9 cellular contexts compared by ENCODE assay signal in the genomic region with DNA sequence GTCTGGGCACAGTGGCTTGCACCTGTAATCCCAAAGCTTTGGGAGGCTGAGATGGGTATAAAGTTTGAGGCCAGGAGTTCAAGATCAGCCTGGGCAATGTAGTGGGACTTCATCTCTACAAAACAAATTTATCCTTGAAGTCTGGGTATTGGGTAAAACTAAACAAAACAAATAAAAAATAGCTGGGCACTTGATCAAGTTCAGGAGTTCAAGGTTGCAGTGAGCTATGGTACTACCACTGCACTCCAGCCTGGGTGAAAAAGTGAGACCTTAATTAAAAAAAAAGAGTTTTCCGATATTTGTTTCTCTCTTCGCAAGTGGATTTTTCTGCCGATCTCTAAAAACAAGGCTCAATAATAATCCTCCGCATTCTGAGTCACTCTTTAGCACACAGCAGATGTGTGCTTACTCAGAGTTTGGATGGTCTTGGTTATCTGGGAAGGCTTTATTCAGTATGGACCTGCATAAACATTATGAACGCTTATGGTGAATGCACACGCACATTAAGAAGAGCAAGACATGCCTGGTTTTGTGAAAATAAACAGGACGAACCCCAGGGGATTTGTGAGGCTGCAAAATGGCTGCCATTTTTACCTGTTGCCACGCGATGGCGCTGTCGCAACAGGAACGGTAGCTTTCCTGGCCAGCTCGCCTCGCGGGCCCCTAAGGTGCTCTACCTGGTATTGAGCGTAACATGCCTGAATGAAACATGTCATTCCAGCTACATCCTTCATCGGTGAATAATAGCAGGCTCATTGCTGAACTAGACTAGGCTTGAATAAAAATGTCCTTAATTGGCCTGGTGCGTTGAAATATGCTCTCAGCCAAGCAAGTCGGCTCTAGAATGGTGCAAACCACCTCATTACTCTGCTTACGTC. TPM values are rescaled to one million over a fixed set of nuclear protein-coding genes. Genes with fewer than 3 reads are reported as not detected.
A peak's percentile ranks its signal among the peaks of the same experiment; 100 is the strongest.
DNase-seq lines count a peak whose midpoint lies in the region; ATAC-seq and TF ChIP-seq lines count a peak whose summit lies in the region.
"Had no signal": no experiment of that assay in that cellular context is flagged by ENCODE, and none has a peak within 500 bp of the region (broad histone marks: within the 10 kb centered on the region; RNA-seq: fewer than 3 reads in every experiment).

No MANE protein-coding gene starts in this region.

- intact Hi-C loops in dorsolateral prefrontal cortex (cut with DNase I): loop anchor here in 1 of 2 donors (5.0 kb wide), 2 partner anchors 979 to 1624 kb away; no protein-coding TSS in a partner anchor

- CTCF ChIA-PET in activated CD4-positive, alpha-beta T cell treated with anti-CD3 and anti-CD28 coated beads, Interleukin-2, amount 10 ng/mL, durations not matched to agents 7 days and 5 days (lab: Charles Lee): interaction anchor here (0.8 to 1.4 kb wide), 6 partner anchors 9 to 372 kb away, joined by 3 to 7 read pairs (median 4); no protein-coding TSS in a partner anchor

- H3K4me3 Mint-ChIP-seq in activated CD4-positive, alpha-beta T cell treated with anti-CD3 and anti-CD28 coated beads, Interleukin-2, amount 10 ng/mL, durations not matched to agents 7 days and 5 days: no peak overlapping the region
- no peak overlapping the region for H3K4me3 Mint-ChIP-seq in memory B cell
- H3K4me3 Mint-ChIP-seq: IgD-negative memory B cell had no signal

- no peaks in the 10 kb centered on the region for H3K36me3 Mint-ChIP-seq in activated CD4-positive, alpha-beta T cell treated with anti-CD3 and anti-CD28 coated beads, Interleukin-2, amount 10 ng/mL, durations not matched to agents 7 days and 5 days (ENCODE audit: low read depth)
- no peaks in the 10 kb centered on the region for H3K36me3 Mint-ChIP-seq in memory B cell
- H3K36me3 Mint-ChIP-seq: IgD-negative memory B cell had no signal

- H3K4me3 ChIP-seq in dorsolateral prefrontal cortex: peak overlapping the region in 52 of 59 donors; percentile 4 to 52 (median 36)

- H3K27me3 ChIP-seq in dorsolateral prefrontal cortex: peaks cover 0 to 20% (median 0%) of the 10 kb centered on the region in 45 donors

- peaks cover 5% of the 10 kb centered on the region for H3K4me1 Mint-ChIP-seq in activated CD4-positive, alpha-beta T cell treated with anti-CD3 and anti-CD28 coated beads, Interleukin-2, amount 10 ng/mL, durations not matched to agents 7 days and 5 days
- no peaks in the 10 kb centered on the region for H3K4me1 Mint-ChIP-seq in memory B cell

- ATAC-seq in GM18870 (IDR thresholded peaks at IDR 0.05; ENCODE audit: unreplicated experiment) (peak; percentile 77), HG03175 (IDR thresholded peaks at IDR 0.05; ENCODE audit: unreplicated experiment) (peak; percentile 80), memory B cell (ENCODE audit: low read depth) (peak; percentile 66)

- peak; percentile 82 to 98 (median 92) for TF ChIP-seq CTCF in dorsolateral prefrontal cortex (IDR thresholded peaks at IDR 0.05 in 54 of 56, conservative IDR thresholded peaks at IDR 0.05 in 2 of 56; ENCODE audit: low read depth in 1 of 56, partially characterized antibody in 56 of 56)

- H3K27me3 Mint-ChIP-seq in activated CD4-positive, alpha-beta T cell treated with anti-CD3 and anti-CD28 coated beads, Interleukin-2, amount 10 ng/mL, durations not matched to agents 7 days and 5 days: peaks cover 54% of the 10 kb centered on the region
- peaks cover 8% of the 10 kb centered on the region for H3K27me3 Mint-ChIP-seq in memory B cell

- H3K27ac ChIP-seq in dorsolateral prefrontal cortex: peak overlapping the region in 1 of 59 donors; percentile 36

- POLR2A ChIA-PET in activated CD4-positive, alpha-beta T cell treated with anti-CD3 and anti-CD28 coated beads, Interleukin-2, amount 10 ng/mL, durations not matched to agents 7 days and 5 days (lab: Charles Lee): interaction anchor here (0.8 kb wide), 1 partner anchor 54 kb away, joined by 4 read pairs; no protein-coding TSS in a partner anchor

- H3K9me3 Mint-ChIP-seq in activated CD4-positive, alpha-beta T cell treated with anti-CD3 and anti-CD28 coated beads, Interleukin-2, amount 10 ng/mL, durations not matched to agents 7 days and 5 days: no peaks in the 10 kb centered on the region
- no peaks in the 10 kb centered on the region for H3K9me3 Mint-ChIP-seq in memory B cell
- H3K9me3 Mint-ChIP-seq: IgD-negative memory B cell had no signal

- DNase-seq in AG20443 (ENCODE audit: low spot score) (peak; percentile 72), NCI-H345 treated with DMSO at 0.1 percent for 48 hours (lab: John Stamatoyannopoulos, UW; ENCODE audit: unreplicated experiment) (peak; percentile 80), dorsolateral prefrontal cortex (peak; percentile 29 to 72 (median 50)), memory B cell (ENCODE audit: low spot score in 2 of 2) (peak; percentile 29 to 40)
- DNase-seq in activated CD4-positive, alpha-beta T cell treated with anti-CD3 and anti-CD28 coated beads, Interleukin-2, amount 10 ng/mL, durations not matched to agents 7 days and 5 days: peak; percentile 64
- peak; percentile 4 to 13 for DNase-seq in stimulated activated CD8-positive, alpha-beta memory T cell treated with anti-CD3 and anti-CD28 coated beads, Interleukin-2, amount 100 ng/mL, for 1 hour (ENCODE audit: low read depth in 2 of 2)

- H3K27ac Mint-ChIP-seq in activated CD4-positive, alpha-beta T cell treated with anti-CD3 and anti-CD28 coated beads, Interleukin-2, amount 10 ng/mL, durations not matched to agents 7 days and 5 days: no peak overlapping the region
- no peak overlapping the region for H3K27ac Mint-ChIP-seq in memory B cell
- H3K27ac Mint-ChIP-seq: IgD-negative memory B cell had no signal

RNA-seq across cellular contexts. Expression of a gene that starts 6.0 kb away (rescaled TPM):
- not detected for total RNA-seq in activated CD4-positive, alpha-beta T cell treated with anti-CD3 and anti-CD28 coated beads, Interleukin-2, amount 10 ng/mL, durations not matched to agents 7 days and 5 days
- 1 to 10 TPM in 3 of 120 experiments, under 1 TPM in 29, not detected in 88; 0.15 to 1.5 (median 0.31) TPM for total RNA-seq in dorsolateral prefrontal cortex

Comparison
In these comparisons a context has a peak if more than half of its experiments do, and no peak if none do; other contexts are left out.
1. DNase-seq: peak in every context shown above with its lines; median percentile 80 in NCI-H345 treated with DMSO at 0.1 percent for 48 hours; 72 in AG20443; 64 in activated CD4-positive, alpha-beta T cell treated with anti-CD3 and anti-CD28 coated beads, Interleukin-2, amount 10 ng/mL, durations not matched to agents 7 days and 5 days; 50 in dorsolateral prefrontal cortex; 34 in memory B cell; 8 in stimulated activated CD8-positive, alpha-beta memory T cell treated with anti-CD3 and anti-CD28 coated beads, Interleukin-2, amount 100 ng/mL, for 1 hour.